In genomic region chr4:122377352-122377751, GRCh38 we compare ENCODE assay signal across 3 cellular contexts.
TF ChIP-seq lines count a peak whose summit lies in the region.

No MANE protein-coding gene starts in this region.

TF ChIP-seq in A549, 52 proteins besides CTCF, POLR2A, EP300 and RAD21:
- TF ChIP-seq BHLHE40 (IDR thresholded peaks at IDR 0.05; ENCODE audit: low read depth, low read length) (no peak), USF2 (IDR thresholded peaks at IDR 0.05) (0 out of 2 replicates have a peak, but pooled peaks have one; percentile 17)

TF ChIP-seq in IMR-90, 13 proteins besides CTCF, POLR2A, EP300 and RAD21:
- TF ChIP-seq MAFK (IDR thresholded peaks at IDR 0.05; ENCODE audit: low read depth, low read length) = no peak
- peak; percentile 8; the same call in 1 of the 2 replicates for TF ChIP-seq USF2 (IDR thresholded peaks at IDR 0.05; ENCODE audit: low read depth, low read length)
- TF ChIP-seq CHD1 (IDR thresholded peaks at IDR 0.05; ENCODE audit: low read depth, low read length) = no peak
TF ChIP-seq in IMR-90: peak in this region for 1.

TF ChIP-seq in GM12878, 131 proteins besides CTCF, POLR2A, EP300 and RAD21:
- TF ChIP-seq LARP7 (IDR thresholded peaks at IDR 0.05) (no peak), RAD51 (IDR thresholded peaks at IDR 0.05) (peak; percentile 54; the same call in 1 of the 2 replicates)
TF ChIP-seq in GM12878: peak in this region for 1.
